Comparison of ENCODE assay signal across 11 cellular contexts in the genomic region with DNA sequence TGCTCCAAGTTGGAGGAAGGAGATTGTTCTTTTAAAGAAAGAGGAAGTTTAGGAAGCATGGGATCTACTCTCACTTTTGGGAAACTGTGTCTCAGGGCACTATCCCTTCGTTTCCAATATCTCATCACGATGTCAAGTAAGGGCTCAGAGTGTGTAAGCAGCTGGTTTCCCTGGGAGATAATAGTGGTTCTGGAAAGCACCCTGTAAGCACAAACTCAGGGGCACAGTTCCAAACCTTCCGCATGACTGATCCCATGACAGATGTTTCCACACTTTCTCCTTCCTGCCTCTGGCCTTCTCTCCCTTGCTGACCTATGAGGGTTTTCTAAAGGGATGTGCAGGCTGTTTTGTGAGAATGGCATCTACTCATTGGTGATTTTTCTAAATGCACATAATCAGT. TPM values are rescaled to one million over a fixed set of nuclear protein-coding genes. Genes with fewer than 3 reads are reported as not detected.
A peak's percentile ranks its signal among the peaks of the same experiment; 100 is the strongest.
DNase-seq lines count a peak whose midpoint lies in the region; ATAC-seq, FAIRE-seq and TF ChIP-seq lines count a peak whose summit lies in the region.
"Had no signal": no experiment of that assay in that cellular context is flagged by ENCODE, and none has a peak within 500 bp of the region (broad histone marks: within the 10 kb centered on the region; RNA-seq: fewer than 3 reads in every experiment).

No MANE protein-coding gene starts in this region.

- WGBS in tibial nerve, 2 donors: 49 to 60% methylated on average over 3 of the region's 3 CpGs

- TF ChIP-seq CTCF in tibial nerve (IDR thresholded peaks at IDR 0.05): no peak

- H3K36me3 ChIP-seq in MG63 (no peaks in the 10 kb centered on the region), tibial nerve (no peaks in the 10 kb centered on the region)
- H3K36me3 ChIP-seq: neutrophil had no signal

- DNase-seq in MG63 (peak; percentile 91), lung microvascular endothelial cell (ENCODE audit: low read depth in 2 of 2) (peak; percentile 79 to 93), tibial nerve (ENCODE audit: low spot score in 2 of 2) (peak; percentile 62 to 95), KG1 (lab: John Stamatoyannopoulos, UW) (no peak), LoVo (ENCODE audit: low spot score) (no peak), urothelium cell line (ENCODE audit: low spot score) (no peak)

- H3K4me3 ChIP-seq in MG63 (no peak overlapping the region), tibial nerve (no peak overlapping the region)

- no peak for FAIRE-seq in urothelium cell line (lab: Jason Lieb, UNC)
- FAIRE-seq: TTC549 had no signal

- peaks cover 5% of the 10 kb centered on the region; the same call in 1 of the 2 replicates for H3K9me3 ChIP-seq in MG63
- H3K9me3 ChIP-seq in tibial nerve: no peaks in the 10 kb centered on the region
- H3K9me3 ChIP-seq: neutrophil had no signal

- no peak for TF ChIP-seq POLR2A in tibial nerve (IDR thresholded peaks at IDR 0.05)

- no peaks in the 10 kb centered on the region for H3K27me3 ChIP-seq in MG63
- H3K27me3 ChIP-seq in tibial nerve: no peaks in the 10 kb centered on the region
- H3K27me3 ChIP-seq: neutrophil had no signal

- peak overlapping the region in 3 of 4 donors; percentile 40 to 78 (median 42) for H3K27ac ChIP-seq in tibial nerve
- H3K27ac ChIP-seq: epithelial cell of prostate, neutrophil had no signal

- H3K4me1 ChIP-seq in tibial nerve: peaks cover 0 to 15% (median 0%) of the 10 kb centered on the region in 4 donors

- ATAC-seq in esophagus mucosa: peak; percentile 35
- ATAC-seq in HG02678 (IDR thresholded peaks at IDR 0.05; ENCODE audit: unreplicated experiment): no peak

- TF ChIP-seq EP300 in tibial nerve (IDR thresholded peaks at IDR 0.05): peak; percentile 86 to 91

RNA-seq across cellular contexts. Expression of a gene that starts 33.9 kb away (rescaled TPM):
- total RNA-seq in MG63 (2014; rRNA removed; shearing (Covaris generic); ENCODE audit: low replicate concordance): 1.5 and 2.1 TPM in 2 replicates
- total RNA-seq in esophagus mucosa (0.72 TPM), lung microvascular endothelial cell (0.20 and 0.87 TPM in 2 replicates), tibial nerve (not detected)

Comparison
In these comparisons a context has a peak if more than half of its experiments do, and no peak if none do; other contexts are left out.
1. DNase-seq: peak in MG63 (single experiment), lung microvascular endothelial cell (2 of 2) and tibial nerve (2 of 2); none in KG1 (single experiment), LoVo (single experiment) and urothelium cell line (single experiment).